ENCODE assay signal across 20 cellular contexts in genomic region chr22:19982991-19983578, GRCh38. TPM values are rescaled to one million over a fixed set of nuclear protein-coding genes. Genes with fewer than 3 reads are reported as not detected.
DNase-seq lines count a peak whose midpoint lies in the region; ATAC-seq and TF ChIP-seq lines count a peak whose summit lies in the region.
"Had no signal": no experiment of that assay in that cellular context is flagged by ENCODE, and none has a peak within 500 bp of the region (broad histone marks: within the 10 kb centered on the region; RNA-seq: fewer than 3 reads in every experiment).

No MANE protein-coding gene starts in this region.

- BruUV-seq in mammary epithelial cell (replicated peaks; lab: Mats Ljungman, UMichigan) (no TSS peak), PC-3 (replicated peaks; lab: Mats Ljungman, UMichigan) (no TSS peak)

- peak overlapping the region; percentile 0 for H3K4me2 ChIP-seq in mammary epithelial cell (ENCODE audit: insufficient read depth, low read depth, low read length)
- no peak overlapping the region for H3K4me2 ChIP-seq in PC-3 (ENCODE audit: low read length)

- H3K4me1 ChIP-seq in mammary epithelial cell (ENCODE audit: insufficient read depth, low read length), result peaks cover 49% of the 10 kb centered on the region
- peaks cover 0 to 10% (median 4%) of the 10 kb centered on the region in 4 donors for H3K4me1 ChIP-seq in right lobe of liver
- peaks cover 8 to 55% (median 48%) of the 10 kb centered on the region in 4 donors for H3K4me1 ChIP-seq in tibial artery
- H3K4me1 ChIP-seq in PC-3 (ENCODE audit: insufficient read depth, low read length), result peaks cover 18% of the 10 kb centered on the region

- H3K9ac ChIP-seq in mammary epithelial cell (ENCODE audit: insufficient read depth, low read length), result no peak overlapping the region
- no peak overlapping the region for H3K9ac ChIP-seq in PC-3 (ENCODE audit: low read length)

- H3K79me2 ChIP-seq in mammary epithelial cell (ENCODE audit: insufficient read depth, low read length) (peaks cover 9% of the 10 kb centered on the region), PC-3 (ENCODE audit: low read length) (no peaks in the 10 kb centered on the region)

- TF ChIP-seq CTCF in mammary epithelial cell (conservative IDR thresholded peaks at IDR 0.05 in 1 of 2, IDR thresholded peaks at IDR 0.05 in 1 of 2; ENCODE audit: extremely low read depth in 1 of 2, insufficient read depth in 1 of 2, low read depth in 1 of 2, low read length in 2 of 2), result no peak
- no peak for TF ChIP-seq CTCF in right lobe of liver (IDR thresholded peaks at IDR 0.05)
- no peak for TF ChIP-seq CTCF in tibial artery (IDR thresholded peaks at IDR 0.05)
- no peak for TF ChIP-seq CTCF in PC-3 (conservative IDR thresholded peaks at IDR 0.05; ENCODE audit: low read depth, low read length)

- H3K9me3 ChIP-seq in mammary epithelial cell (replicated peaks; ENCODE audit: insufficient read depth, low read length) (no peaks in the 10 kb centered on the region), right lobe of liver (no peaks in the 10 kb centered on the region), tibial artery (no peaks in the 10 kb centered on the region), PC-3 (ENCODE audit: low read length) (no peaks in the 10 kb centered on the region)

- CTCF ChIA-PET in mammary epithelial cell (lab: Charles Lee; ENCODE audit: low non-redundant PET), result no interaction called here
- CTCF ChIA-PET in PC-3 (lab: Charles Lee), result no interaction called here

- no peak overlapping the region for H2AFZ ChIP-seq in mammary epithelial cell (ENCODE audit: low read depth, low read length)
- no peak overlapping the region for H2AFZ ChIP-seq in PC-3 (ENCODE audit: low read length)

- no peaks in the 10 kb centered on the region for H3K36me3 ChIP-seq in mammary epithelial cell (ENCODE audit: insufficient read depth, low read length)
- H3K36me3 ChIP-seq in right lobe of liver, result no peaks in the 10 kb centered on the region
- H3K36me3 ChIP-seq in tibial artery, result peaks cover 6 to 39% (median 39%) of the 10 kb centered on the region in 3 donors
- H3K36me3 ChIP-seq in PC-3 (ENCODE audit: low read depth, low read length), result no peaks in the 10 kb centered on the region
- H3K36me3 ChIP-seq: brain microvascular endothelial cell had no signal

- H3K27me3 ChIP-seq in mammary epithelial cell (ENCODE audit: insufficient read depth, low read length), result no peaks in the 10 kb centered on the region
- H3K27me3 ChIP-seq in right lobe of liver, result no peaks in the 10 kb centered on the region
- no peaks in the 10 kb centered on the region for H3K27me3 ChIP-seq in tibial artery
- no peaks in the 10 kb centered on the region for H3K27me3 ChIP-seq in PC-3 (ENCODE audit: low read length)
- H3K27me3 ChIP-seq: brain microvascular endothelial cell had no signal

- H3F3A ChIP-seq in PC-3 (ENCODE audit: low read length, unreplicated experiment), result no peaks in the 10 kb centered on the region

- WGBS in mammary epithelial cell (ENCODE audit: low coverage, missing lambda C conversion rate), result 18% methylated on average over 8 of the region's 8 CpGs
- 70% methylated on average over 2 of the region's 8 CpGs for WGBS in right lobe of liver (ENCODE audit: insufficient coverage, low coverage, low lambda C conversion rate, missing lambda C conversion rate)

- DNase-seq in Right ventricle myocardium inferior (ENCODE audit: missing footprints) (peak; percentile 66), cardiac septum (ENCODE audit: low spot score) (no peak), mammary epithelial cell (no peak), right lobe of liver (peak in 2 of 3 donors; percentile 18 to 42), tibial artery (peak in 1 of 2 donors; percentile 59), PC-3 (no peak), retina (no peak)
- DNase-seq in activated CD4-positive, CD25-positive, alpha-beta regulatory T cell treated with anti-CD3 and anti-CD28 coated beads, Interleukin-2, amount 50 U/mL, for 72 hours, result no peak
- DNase-seq: activated CD4-positive, alpha-beta T cell treated with anti-CD3 and anti-CD28 coated beads for 48 hours; activated naive CD8-positive, alpha-beta T cell treated with anti-CD3 and anti-CD28 coated beads, Interleukin-2, amount 10 ng/mL, durations not matched to agents 7 days and 5 days; brain microvascular endothelial cell; dermis blood vessel endothelial cell; GDM1; HFFc6; kidney glomerular epithelial cell; NCI-H510A; stimulated activated CD4-positive, alpha-beta T cell treated with anti-CD3 and anti-CD28 coated beads, Interleukin-12 subunit alpha, Interleukin-12 subunit beta, amount 100 ng/mL, for 4 hours; stimulated activated CD8-positive, alpha-beta memory T cell treated with anti-CD3 and anti-CD28 coated beads, Interleukin-4, amount 100 ng/mL, for 48 hours had no signal

- POLR2A ChIA-PET in PC-3 (lab: Charles Lee; ENCODE audit: unreplicated experiment), result no interaction called here

- H3K27ac ChIP-seq in mammary epithelial cell (ENCODE audit: insufficient read depth, low read depth, low read length), result no peak overlapping the region
- no peak overlapping the region for H3K27ac ChIP-seq in right lobe of liver
- H3K27ac ChIP-seq in tibial artery, result peak overlapping the region; percentile 97 to 98
- no peak overlapping the region for H3K27ac ChIP-seq in PC-3 (ENCODE audit: low read length)
- H3K27ac ChIP-seq: brain microvascular endothelial cell, C4-2B had no signal

- in situ Hi-C loops in mammary epithelial cell (cut with MboI; ENCODE audit: low sequenced_read_pairs in 2 of 2), result no loop called here

- ATAC-seq in Right ventricle myocardium inferior (peak; percentile 27), right lobe of liver (no peak), PC-3 (no peak)
- ATAC-seq: naive thymus-derived CD8-positive, alpha-beta T cell had no signal

- H4K20me1 ChIP-seq in mammary epithelial cell (ENCODE audit: insufficient read depth, low read length) (no peaks in the 10 kb centered on the region), PC-3 (ENCODE audit: low read length) (no peaks in the 10 kb centered on the region)

- H3K9me2 ChIP-seq in PC-3 (replicated peaks; ENCODE audit: low read length), result no peaks in the 10 kb centered on the region

- H3K4me3 ChIP-seq in mammary epithelial cell (replicated peaks in 1 of 3; ENCODE audit: insufficient read depth in 1 of 3, low read depth in 2 of 3, low read length in 3 of 3), result no peak overlapping the region
- H3K4me3 ChIP-seq in right lobe of liver, result no peak overlapping the region
- H3K4me3 ChIP-seq in tibial artery, result no peak overlapping the region
- H3K4me3 ChIP-seq in PC-3 (ENCODE audit: low read length), result no peak overlapping the region

- intact Hi-C loops in Right ventricle myocardium inferior (cut with DNase I), result no loop called here
- intact Hi-C loops in cardiac septum (cut with DNase I), result no loop called here
- intact Hi-C loops in mammary epithelial cell (cut with micrococcal nuclease), result no loop called here
- intact Hi-C loops in right lobe of liver (cut with DNase I), result no loop called here
- intact Hi-C loops in tibial artery (cut with DNase I; ENCODE audit: low total_unique reads), result no loop called here
- intact Hi-C loops in PC-3 (cut with micrococcal nuclease), result no loop called here

- dilution Hi-C loops in mammary epithelial cell (cut with HindIII; ENCODE audit: low sequenced_read_pairs), result loop anchor here (5.0 kb wide), 3 partner anchors 39 to 129 kb away; partner anchors contain the start of gene TANGO2

- TF ChIP-seq POLR2A in right lobe of liver (IDR thresholded peaks at IDR 0.05), result no peak

RNA-seq across cellular contexts. Expression of gene ARVCF, which starts 33.5 kb away (rescaled TPM):
- total RNA-seq in Right ventricle myocardium inferior (30.5 TPM), cardiac septum (46.8 TPM), mammary epithelial cell (10 to 100 TPM; 16.4 to 34.3 TPM), right lobe of liver (10 to 100 TPM; 11.5 to 40.9 (median 20.7) TPM), PC-3 (2014; rRNA removed) (19.7 and 20.0 TPM in 2 replicates)
- 6.0 TPM for polyA plus RNA-seq in mammary epithelial cell
- polyA minus RNA-seq in mammary epithelial cell, result 2.3 TPM

RNA-seq across cellular contexts. Expression of gene TANGO2, which starts 37.8 kb away (rescaled TPM):
- 54.6 TPM for total RNA-seq in Right ventricle myocardium inferior
- total RNA-seq in cardiac septum, result 84.5 TPM
- total RNA-seq in mammary epithelial cell, result 10 to 100 TPM; 22.5 to 45.7 TPM
- 39.1 TPM for polyA plus RNA-seq in mammary epithelial cell
- polyA minus RNA-seq in mammary epithelial cell, result 47.0 TPM
- total RNA-seq in right lobe of liver, result 10 to 100 TPM; 11.0 to 27.0 (median 15.5) TPM
- 23.5 and 33.7 TPM in 2 replicates for total RNA-seq in PC-3 (2014; rRNA removed)

RNA-seq across cellular contexts. Expression of gene TXNRD2, which starts 41.5 kb away (rescaled TPM):
- total RNA-seq in Right ventricle myocardium inferior (40.9 TPM), cardiac septum (33.3 TPM), mammary epithelial cell (10 to 100 TPM; 13.2 to 22.1 TPM), right lobe of liver (10 to 100 TPM; 35.9 to 47.8 (median 44.3) TPM), PC-3 (2014; rRNA removed) (23.0 and 32.1 TPM in 2 replicates)
- 21.2 TPM for polyA plus RNA-seq in mammary epithelial cell
- 13.9 TPM for polyA minus RNA-seq in mammary epithelial cell

RNA-seq across cellular contexts. Expression of gene COMT, which starts 41.5 kb away (rescaled TPM):
- total RNA-seq in Right ventricle myocardium inferior (104 TPM), cardiac septum (97.1 TPM), mammary epithelial cell (100 to 1,000 TPM; 180 to 193 TPM), right lobe of liver (100 to 1,000 TPM; 144 to 270 (median 200) TPM), PC-3 (2014; rRNA removed) (204 and 205 TPM in 2 replicates)
- polyA plus RNA-seq in mammary epithelial cell, result 362 TPM
- 84.3 TPM for polyA minus RNA-seq in mammary epithelial cell

Comparison
In these comparisons a context has a peak if more than half of its experiments do, and no peak if none do; other contexts are left out.
1. DNase-seq: peak in Right ventricle myocardium inferior (single experiment) and right lobe of liver (2 of 3); none in cardiac septum (single experiment), mammary epithelial cell (single experiment), activated CD4-positive, CD25-positive, alpha-beta regulatory T cell treated with anti-CD3 and anti-CD28 coated beads, Interleukin-2, amount 50 U/mL, for 72 hours (single experiment), PC-3 (single experiment) and retina (single experiment).
2. H3K27ac ChIP-seq: peak in tibial artery (2 of 2); none in mammary epithelial cell (single experiment), right lobe of liver (0 of 3) and PC-3 (single experiment).